Comparison of ENCODE assay signal across 8 cellular contexts in genomic region chr2:72085513-72085912, GRCh38.
"Had no signal": no experiment of that assay in that cellular context is flagged by ENCODE, and none has a peak within 500 bp of the region (broad histone marks: within the 10 kb centered on the region; RNA-seq: fewer than 3 reads in every experiment).

No MANE protein-coding gene starts in this region.

- H3K4me3 ChIP-seq: GM12878 had no signal

- FAIRE-seq: G401.6, GM12878, GM12891, GM12892, GM18507, GM19239 had no signal

- ATAC-seq: GM12878 had no signal

- DNase-seq: GDM1, GF-D8 had no signal
